ENCODE assay signal across 33 cellular contexts in the genomic region with DNA sequence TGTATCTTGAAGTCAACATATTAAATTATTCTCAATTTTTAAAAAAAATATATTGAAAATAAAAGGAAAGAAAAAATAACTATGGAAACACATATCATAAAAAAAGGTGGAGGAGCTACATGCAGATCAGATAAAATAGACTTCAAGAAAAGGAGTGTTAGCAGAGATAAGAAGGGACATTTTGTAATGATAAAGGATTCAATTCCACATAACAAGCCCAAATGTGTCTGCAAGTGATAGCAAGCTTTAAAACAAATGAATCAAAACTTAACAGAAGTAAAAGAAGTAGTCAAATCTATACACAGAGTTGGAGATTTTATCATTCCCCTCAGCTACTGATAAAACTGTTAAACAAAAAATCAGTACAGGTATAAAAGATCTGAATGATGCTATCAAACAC.
"Had no signal": no experiment of that assay in that cellular context is flagged by ENCODE, and none has a peak within 500 bp of the region (broad histone marks: within the 10 kb centered on the region; RNA-seq: fewer than 3 reads in every experiment).

No MANE protein-coding gene starts in this region.

- H3K4me1 ChIP-seq: adrenal gland, body of pancreas, breast epithelium had no signal

- H3K27me3 ChIP-seq: adrenal gland, body of pancreas, brain microvascular endothelial cell, breast epithelium had no signal

- H3K36me3 ChIP-seq: adrenal gland, brain microvascular endothelial cell, breast epithelium had no signal

- ATAC-seq: activated CD8-positive, alpha-beta T cell treated with anti-CD3 and anti-CD28 coated beads, Interleukin-2, amount 10 ng/mL, durations not matched to agents 7 days and 5 days; activated naive CD4-positive, alpha-beta T cell treated with anti-CD3 and anti-CD28 coated beads, Interleukin-2, amount 50 U/mL, for 72 hours; activated T-cell treated with anti-CD3 and anti-CD28 coated beads, Interleukin-2, amount 50 U/mL, for 4 hours; activated T-cell treated with anti-CD3 and anti-CD28 coated beads, Interleukin-2, amount 50 U/mL, for 72 hours; activated T-helper 17 cell treated with anti-CD3 and anti-CD28 coated beads, Interleukin-2, amount 50 U/mL, for 72 hours; body of pancreas had no signal

- H3K27ac ChIP-seq: adrenal gland, body of pancreas, brain microvascular endothelial cell, breast epithelium, VCaP had no signal

- FAIRE-seq: astrocyte, TTC549 had no signal

- DNase-seq: activated B cell treated with CpG ODN at 0.5 μM for 24 hours; activated CD4-positive, alpha-beta memory T cell treated with anti-CD3 and anti-CD28 coated beads, Interleukin-2, amount 10 ng/mL, durations not matched to agents 7 days and 5 days; activated CD4-positive, alpha-beta T cell treated with anti-CD3 and anti-CD28 coated beads for 4 hours; activated CD4-positive, alpha-beta T cell treated with anti-CD3 and anti-CD28 coated beads, Interleukin-2, amount 10 ng/mL, durations not matched to agents 24 days and 14 days; activated CD4-positive, alpha-beta T cell treated with anti-CD3 and anti-CD28 coated beads, Interleukin-2, amount 50 U/mL, for 48 hours; activated CD4-positive, CD25-positive, alpha-beta regulatory T cell treated with anti-CD3 and anti-CD28 coated beads, Interleukin-2, amount 50 U/mL, for 72 hours; activated CD8-positive, alpha-beta memory T cell treated with anti-CD3 and anti-CD28 coated beads, Interleukin-2, amount 50 U/mL, for 4 hours; activated CD8-positive, alpha-beta T cell treated with anti-CD3 and anti-CD28 coated beads, Interleukin-2, amount 10 ng/mL, durations not matched to agents 7 days and 5 days; activated effector memory CD4-positive, alpha-beta T cell treated with anti-CD3 and anti-CD28 coated beads, Interleukin-2, amount 50 U/mL, for 16 hours; activated gamma-delta T cell treated with Interleukin-2 at 50 U/mL for 16 hours; activated naive CD4-positive, alpha-beta T cell; activated naive CD4-positive, alpha-beta T cell treated with anti-CD3 and anti-CD28 coated beads for 36 hours; activated naive CD4-positive, alpha-beta T cell treated with anti-CD3 and anti-CD28 coated beads, Interleukin-2, amount 50 U/mL, for 16 hours; activated naive CD8-positive, alpha-beta T cell treated with anti-CD3 and anti-CD28 coated beads for 36 hours; activated T-cell treated with anti-CD3 and anti-CD28 coated beads for 4 hours; activated T-cell treated with anti-CD3 and anti-CD28 coated beads, Interleukin-2, amount 50 U/mL, for 1 hour; activated T-cell treated with anti-CD3 and anti-CD28 coated beads, Interleukin-2, amount 50 U/mL, for 4 hours; activated T-cell treated with anti-CD3 and anti-CD28 coated beads, Interleukin-2, amount 50 U/mL, for 72 hours; adrenal gland; amniotic stem cell; aorta; body of pancreas; brain microvascular endothelial cell; central memory CD4-positive, alpha-beta T cell; T-helper 1 cell; T-helper 2 cell; T-helper 9 cell had no signal

- H3K4me3 ChIP-seq: adrenal gland, body of pancreas, breast epithelium had no signal

- H3K9me3 ChIP-seq: adrenal gland, body of pancreas, breast epithelium had no signal
